14 cellular contexts compared by ENCODE assay signal in genomic region chr10:62813453-62813852, GRCh38. TPM values are rescaled to one million over a fixed set of nuclear protein-coding genes. Genes with fewer than 3 reads are reported as not detected.
DNase-seq lines count a peak whose midpoint lies in the region; ATAC-seq, FAIRE-seq and TF ChIP-seq lines count a peak whose summit lies in the region.
"Had no signal": no experiment of that assay in that cellular context is flagged by ENCODE, and none has a peak within 500 bp of the region (broad histone marks: within the 10 kb centered on the region; RNA-seq: fewer than 3 reads in every experiment).

No MANE protein-coding gene starts in this region.

- peaks cover 15% of the 10 kb centered on the region for H3K36me3 Mint-ChIP-seq in CD4-positive, alpha-beta T cell (ENCODE audit: low read depth)
- peaks cover 12% of the 10 kb centered on the region for H3K36me3 Mint-ChIP-seq in astrocyte (ENCODE audit: low read depth, unreplicated experiment)
- H3K36me3 Mint-ChIP-seq in neural progenitor cell, result peaks cover 7% of the 10 kb centered on the region

- H4K20me1 ChIP-seq in astrocyte (ENCODE audit: insufficient read depth, low read length) (peaks cover 47% of the 10 kb centered on the region), neural progenitor cell (ENCODE audit: low read depth) (peaks cover 55% of the 10 kb centered on the region)

- H2AFZ ChIP-seq in astrocyte (ENCODE audit: low read depth, low read length), result no peak overlapping the region
- no peak overlapping the region for H2AFZ ChIP-seq in neural progenitor cell (replicated peaks)

- intact Hi-C loops in CD4-positive, alpha-beta T cell (cut with DNase I, micrococcal nuclease), result loop anchor here (10.0 kb wide), 3 partner anchors 289 to 909 kb away; partner anchors contain the start of gene ARID5B (in 1 of the 2)

- H3K36me3 ChIP-seq in H7 (replicated peaks; ENCODE audit: control insufficient read depth, insufficient read depth, low read length) (no peaks in the 10 kb centered on the region), astrocyte (ENCODE audit: insufficient read depth, low read length) (peaks cover 2% of the 10 kb centered on the region), neural progenitor cell (no peaks in the 10 kb centered on the region)
- H3K36me3 ChIP-seq: adrenal gland, transverse colon had no signal

- TF ChIP-seq CTCF in CD4-positive, alpha-beta T cell (IDR thresholded peaks at IDR 0.05), result no peak
- no peak for TF ChIP-seq CTCF in astrocyte (IDR thresholded peaks at IDR 0.05; ENCODE audit: insufficient read depth, low read depth, low read length)
- TF ChIP-seq CTCF in neural progenitor cell (IDR thresholded peaks at IDR 0.05), result no peak

- ATAC-seq in CD4-positive, alpha-beta T cell (ENCODE audit: poor library complexity), result no peak
- no peak for ATAC-seq in HG03025 (IDR thresholded peaks at IDR 0.05; ENCODE audit: low FRiP score, unreplicated experiment)
- ATAC-seq in HG03460 (IDR thresholded peaks at IDR 0.05; ENCODE audit: unreplicated experiment), result no peak

- H3K27me3 Mint-ChIP-seq in CD4-positive, alpha-beta T cell, result peaks cover 26% of the 10 kb centered on the region
- peaks cover 14% of the 10 kb centered on the region for H3K27me3 Mint-ChIP-seq in astrocyte (ENCODE audit: low read depth, unreplicated experiment)
- peaks cover 35% of the 10 kb centered on the region for H3K27me3 Mint-ChIP-seq in neural progenitor cell (ENCODE audit: insufficient read depth, low read depth)

- peak overlapping the region; percentile 27 for H3K27ac Mint-ChIP-seq in CD4-positive, alpha-beta T cell
- H3K27ac Mint-ChIP-seq in astrocyte (ENCODE audit: unreplicated experiment) (no peak overlapping the region), neural progenitor cell (no peak overlapping the region)

- peaks cover 14% of the 10 kb centered on the region for H3F3A ChIP-seq in neural progenitor cell (ENCODE audit: low read depth)

- no peak for DNase-seq in CD4-positive, alpha-beta T cell
- DNase-seq in H7 (peak; percentile 33), astrocyte (ENCODE audit: low read depth) (no peak), neural progenitor cell (ENCODE audit: low spot score) (no peak), midbrain (lab: John Stamatoyannopoulos, UW) (no peak)
- DNase-seq: activated CD8-positive, alpha-beta memory T cell treated with anti-CD3 and anti-CD28 coated beads for 24 hours; adrenal gland; CD4-positive, alpha-beta memory T cell; NCI-H1048; NCI-H2171 treated with DMSO at 0.1 percent for 48 hours; transverse colon had no signal

- peaks cover 25% of the 10 kb centered on the region for H3K4me1 ChIP-seq in astrocyte (ENCODE audit: insufficient read depth, low read length)
- H3K4me1 ChIP-seq in neural progenitor cell, result peaks cover 16% of the 10 kb centered on the region

- no peak overlapping the region for H3K27ac ChIP-seq in CD4-positive, alpha-beta T cell (ENCODE audit: low read depth, low read length)
- H3K27ac ChIP-seq in astrocyte (ENCODE audit: low read depth, low read length) (no peak overlapping the region), neural progenitor cell (no peak overlapping the region)
- H3K27ac ChIP-seq: adrenal gland, transverse colon had no signal

- H3K4me3 ChIP-seq in H7 (ENCODE audit: insufficient read depth, low read depth, low read length), result no peak overlapping the region
- H3K4me3 ChIP-seq in astrocyte (ENCODE audit: insufficient read depth, low read depth, low read length), result no peak overlapping the region
- H3K4me3 ChIP-seq in neural progenitor cell, result no peak overlapping the region
- H3K4me3 ChIP-seq: adrenal gland, transverse colon had no signal

- peaks cover 4% of the 10 kb centered on the region for H3K79me2 ChIP-seq in astrocyte (ENCODE audit: insufficient read depth, low read length)
- peaks cover 13% of the 10 kb centered on the region for H3K79me2 ChIP-seq in neural progenitor cell (ENCODE audit: low read depth)

- POLR2A ChIA-PET in CD4-positive, alpha-beta T cell (lab: Charles Lee), result interaction anchor here (1.3 to 1.5 kb wide), 2 partner anchors 34 to 319 kb away, joined by 3 to 5 read pairs; partner anchors contain the start of gene NRBF2

- H3K4me3 Mint-ChIP-seq in CD4-positive, alpha-beta T cell, result peak overlapping the region; percentile 82
- H3K4me3 Mint-ChIP-seq in astrocyte (ENCODE audit: unreplicated experiment), result peak overlapping the region; percentile 92
- H3K4me3 Mint-ChIP-seq in neural progenitor cell, result peak overlapping the region; percentile 95

- no peaks in the 10 kb centered on the region for H3K9me3 Mint-ChIP-seq in CD4-positive, alpha-beta T cell
- H3K9me3 Mint-ChIP-seq in astrocyte (ENCODE audit: unreplicated experiment) (no peaks in the 10 kb centered on the region), neural progenitor cell (peaks cover 5% of the 10 kb centered on the region)
- H3K9me3 Mint-ChIP-seq: CD4-positive, alpha-beta memory T cell had no signal

- H3K4me2 ChIP-seq in astrocyte (ENCODE audit: low read length) (no peak overlapping the region), neural progenitor cell (no peak overlapping the region)

- CTCF ChIA-PET in CD4-positive, alpha-beta T cell (lab: Charles Lee), result no interaction called here

- H3K9ac ChIP-seq in astrocyte (ENCODE audit: low read length) (no peak overlapping the region), neural progenitor cell (no peak overlapping the region)

- peaks cover 70% of the 10 kb centered on the region for H3K4me1 Mint-ChIP-seq in CD4-positive, alpha-beta T cell (ENCODE audit: low read depth)
- H3K4me1 Mint-ChIP-seq in astrocyte (ENCODE audit: low read depth, unreplicated experiment) (peaks cover 31% of the 10 kb centered on the region), neural progenitor cell (peaks cover 29% of the 10 kb centered on the region)

- no peaks in the 10 kb centered on the region for H3K9me3 ChIP-seq in CD4-positive, alpha-beta T cell (ENCODE audit: control insufficient read depth, low read length)
- H3K9me3 ChIP-seq in astrocyte (ENCODE audit: insufficient read depth, low read depth, low read length) (no peaks in the 10 kb centered on the region), neural progenitor cell (ENCODE audit: low read depth) (no peaks in the 10 kb centered on the region)
- H3K9me3 ChIP-seq: adrenal gland, transverse colon had no signal

- no peak for FAIRE-seq in astrocyte (lab: Jason Lieb, UNC)
- FAIRE-seq: islet of Langerhans had no signal

- H3K27me3 ChIP-seq in CD4-positive, alpha-beta T cell (ENCODE audit: control insufficient read depth, insufficient read depth, low read length), result peaks cover 12% of the 10 kb centered on the region
- H3K27me3 ChIP-seq in H7 (ENCODE audit: control insufficient read depth, insufficient read depth, low read length), result peaks cover 49% of the 10 kb centered on the region
- peaks cover 24% of the 10 kb centered on the region for H3K27me3 ChIP-seq in astrocyte (ENCODE audit: insufficient read depth, low read length)
- peaks cover 70% of the 10 kb centered on the region for H3K27me3 ChIP-seq in neural progenitor cell

RNA-seq across cellular contexts. Expression of gene EGR2, which starts 2.7 kb away (rescaled TPM):
- 1 to 10 TPM; 3.2 to 5.4 TPM for total RNA-seq in CD4-positive, alpha-beta T cell
- total RNA-seq in H7 (2014; rRNA removed; shearing (Covaris generic)), result 0.14 and 0.96 TPM in 2 replicates
- 12.1 and 22.9 TPM in 2 replicates for total RNA-seq in astrocyte
- 5.0 and 6.5 TPM in 2 replicates for total RNA-seq in neural progenitor cell (ENCODE audit: low replicate concordance)

RNA-seq across cellular contexts. Expression of gene ADO, which starts 8.9 kb away (rescaled TPM):
- 10 to 100 TPM; 14.3 to 15.9 TPM for total RNA-seq in CD4-positive, alpha-beta T cell
- total RNA-seq in H7 (2014; rRNA removed; shearing (Covaris generic)), result 48.5 and 51.0 TPM in 2 replicates
- total RNA-seq in astrocyte (29.0 and 31.1 TPM in 2 replicates), neural progenitor cell (ENCODE audit: low replicate concordance) (28.1 and 36.2 TPM in 2 replicates)
